ENCODE assay signal across 19 cellular contexts in the genomic region with DNA sequence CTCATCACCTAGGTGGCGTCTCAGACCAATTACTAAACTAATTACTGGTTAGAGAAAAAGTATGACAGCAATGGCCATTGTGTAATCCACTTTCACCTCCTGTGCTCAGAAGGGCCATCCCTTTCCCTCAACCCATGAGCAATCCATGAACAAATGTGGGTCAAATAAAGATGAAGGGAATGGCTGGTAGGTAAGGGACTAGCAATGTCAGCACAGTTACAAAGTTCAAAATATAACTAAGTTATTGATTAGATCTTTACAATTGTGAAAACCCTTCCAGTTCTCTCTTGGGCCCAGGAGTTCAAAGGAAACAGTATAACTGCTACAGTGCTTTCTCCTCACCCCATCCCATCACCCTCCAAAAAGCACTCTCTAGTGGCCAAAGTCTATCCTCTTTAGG.
"Had no signal": no experiment of that assay in that cellular context is flagged by ENCODE, and none has a peak within 500 bp of the region (broad histone marks: within the 10 kb centered on the region; RNA-seq: fewer than 3 reads in every experiment).

No MANE protein-coding gene starts in this region.

- H3K36me3 Mint-ChIP-seq: activated CD4-positive, alpha-beta memory T cell treated with anti-CD3 and anti-CD28 coated beads for 36 hours; activated naive CD4-positive, alpha-beta T cell treated with anti-CD3 and anti-CD28 coated beads, Interleukin-2, amount 50 U/mL, for 72 hours; memory B cell; T-cell; type B pancreatic cell had no signal

- H3K4me1 Mint-ChIP-seq: activated B cell treated with CpG ODN at 0.5 μM for 24 hours, memory B cell, T-cell had no signal

- DNase-seq: activated B cell treated with CpG ODN at 0.5 μM for 24 hours; activated CD4-positive, alpha-beta memory T cell treated with anti-CD3 and anti-CD28 coated beads for 36 hours; activated CD4-positive, alpha-beta T cell treated with anti-CD3 and anti-CD28 coated beads for 4 hours; activated gamma-delta T cell treated with Interleukin-2 at 50 U/mL for 16 hours; activated T-cell treated with anti-CD3 and anti-CD28 coated beads for 4 hours; adrenal gland; endodermal cell; foreskin melanocyte; heart left ventricle; kidney; left ventricle myocardium inferior; stimulated activated naive CD8-positive, alpha-beta T cell treated with anti-CD3 and anti-CD28 coated beads, Interleukin-15, Interleukin-2, amounts not matched to agents 100 U/mL and 50 U/mL, for 24 hours; T-cell had no signal

- H3K4me1 ChIP-seq: adrenal gland had no signal

- H3K27ac Mint-ChIP-seq: activated B cell treated with CpG ODN at 0.5 μM for 24 hours; activated CD4-positive, alpha-beta memory T cell treated with anti-CD3 and anti-CD28 coated beads for 36 hours; activated naive CD4-positive, alpha-beta T cell treated with anti-CD3 and anti-CD28 coated beads, Interleukin-2, amount 50 U/mL, for 72 hours; activated T-helper 1 cell treated with anti-CD3 and anti-CD28 coated beads, Interleukin-12 subunit alpha, Interleukin-12 subunit beta, Interleukin-2, Interleukin-4 antibody, amounts not matched to agents 30 ng/mL and 10 ng/mL and 1 ng/mL, durations not matched to agents 14 hours and 24 hours and 36 hours; endodermal cell; memory B cell; T-cell; type B pancreatic cell had no signal

- H3K27ac ChIP-seq: adrenal gland, left ventricle myocardium inferior, right atrium auricular region had no signal

- H3K27me3 Mint-ChIP-seq: type B pancreatic cell had no signal

- H3K9me3 Mint-ChIP-seq: activated B cell treated with CpG ODN at 0.5 μM for 24 hours; activated CD4-positive, alpha-beta memory T cell treated with anti-CD3 and anti-CD28 coated beads for 36 hours; activated naive CD4-positive, alpha-beta T cell treated with anti-CD3 and anti-CD28 coated beads, Interleukin-2, amount 50 U/mL, for 72 hours; activated T-helper 1 cell treated with anti-CD3 and anti-CD28 coated beads, Interleukin-12 subunit alpha, Interleukin-12 subunit beta, Interleukin-2, Interleukin-4 antibody, amounts not matched to agents 30 ng/mL and 10 ng/mL and 1 ng/mL, durations not matched to agents 14 hours and 24 hours and 36 hours; endodermal cell; memory B cell; neural crest cell; T-cell; type B pancreatic cell had no signal

- H3K36me3 ChIP-seq: adrenal gland had no signal

- H3K4me3 ChIP-seq: adrenal gland, heart left ventricle, left ventricle myocardium inferior, right atrium auricular region had no signal

- H3K27me3 ChIP-seq: adrenal gland, heart left ventricle, right atrium auricular region had no signal

- H3K9me3 ChIP-seq: adrenal gland, heart left ventricle, left ventricle myocardium inferior, right atrium auricular region had no signal

- H3K4me3 Mint-ChIP-seq: activated B cell treated with CpG ODN at 0.5 μM for 24 hours; activated CD4-positive, alpha-beta memory T cell treated with anti-CD3 and anti-CD28 coated beads for 36 hours; activated T-helper 1 cell treated with anti-CD3 and anti-CD28 coated beads, Interleukin-12 subunit alpha, Interleukin-12 subunit beta, Interleukin-2, Interleukin-4 antibody, amounts not matched to agents 30 ng/mL and 10 ng/mL and 1 ng/mL, durations not matched to agents 14 hours and 24 hours and 36 hours; endodermal cell; memory B cell; neural crest cell; T-cell; type B pancreatic cell had no signal

- ATAC-seq: activated naive CD4-positive, alpha-beta T cell treated with anti-CD3 and anti-CD28 coated beads, Interleukin-2, amount 50 U/mL, for 72 hours; stimulated activated naive CD8-positive, alpha-beta T cell treated with anti-CD3 and anti-CD28 coated beads, Interleukin-15, Interleukin-2, amounts not matched to agents 100 U/mL and 50 U/mL, for 24 hours; T-cell had no signal
